ENCODE assay signal across 19 cellular contexts in the genomic region with DNA sequence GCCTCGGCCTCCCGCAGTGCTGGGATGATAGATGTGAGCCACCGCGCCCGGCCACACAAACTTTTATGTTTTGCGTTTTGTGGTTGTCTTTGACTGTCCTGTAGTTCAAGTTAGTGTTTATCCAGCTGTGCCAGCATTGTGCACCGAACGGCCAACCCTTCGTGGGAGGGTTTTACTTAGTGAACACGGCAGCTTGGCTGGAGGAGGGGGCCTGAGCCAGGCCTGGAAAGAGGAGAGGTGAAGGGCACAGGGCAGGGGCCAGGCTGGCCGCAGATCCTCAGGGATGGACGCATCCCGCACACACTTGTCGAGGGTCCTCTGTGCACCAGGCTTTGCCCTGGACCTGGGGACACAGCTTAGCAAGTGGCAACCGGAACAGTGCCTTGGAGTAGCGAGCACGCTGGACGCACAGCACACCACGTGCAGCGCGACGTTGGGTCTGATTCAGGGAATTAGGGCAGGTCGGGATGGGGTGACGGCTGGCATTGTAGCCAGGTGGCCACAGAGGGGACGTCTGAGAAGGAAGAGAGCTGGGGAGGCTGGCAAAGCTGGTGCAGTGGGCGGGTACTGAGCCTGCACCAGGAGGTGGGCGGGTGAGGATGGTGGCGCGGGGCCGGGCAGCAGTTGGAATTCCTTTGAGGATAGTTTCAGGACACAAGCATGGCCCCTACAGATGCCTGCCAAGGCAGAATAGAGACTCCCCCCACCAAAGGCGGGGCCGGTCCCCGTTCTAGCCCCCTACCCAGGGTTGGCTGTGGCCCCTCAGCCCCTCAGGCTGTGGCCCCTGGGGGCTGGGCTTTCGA. TPM values are rescaled to one million over a fixed set of nuclear protein-coding genes. Genes with fewer than 3 reads are reported as not detected.
DNase-seq lines count a peak whose midpoint lies in the region; ATAC-seq and TF ChIP-seq lines count a peak whose summit lies in the region.
"Had no signal": no experiment of that assay in that cellular context is flagged by ENCODE, and none has a peak within 500 bp of the region (broad histone marks: within the 10 kb centered on the region; RNA-seq: fewer than 3 reads in every experiment).

No MANE protein-coding gene starts in this region.

- H3K27me3 Mint-ChIP-seq in T-helper 1 cell treated with Interleukin-12 subunit alpha and Interleukin-12 subunit beta and Interleukin-4 antibody, amounts not matched to agents 30 μg/mL and 1 μg/mL, for 36 hours (ENCODE audit: low read depth): peaks cover 30% of the 10 kb centered on the region
- H3K27me3 Mint-ChIP-seq in activated naive CD8-positive, alpha-beta T cell treated with anti-CD3 and anti-CD28 coated beads, Interleukin-2, amount 50 U/mL, for 24 hours: peaks cover 31% of the 10 kb centered on the region
- H3K27me3 Mint-ChIP-seq in nephron progenitor cell (ENCODE audit: low read depth, poor library complexity): peaks cover 72% of the 10 kb centered on the region

- 67 to 80% (median 73%) methylated on average over 33 to 34 of the region's 34 CpGs for WGBS in ovary, 3 donors
- 86% methylated on average over 30 of the region's 34 CpGs for WGBS in suprapubic skin

- H3K27me3 ChIP-seq in H7 (ENCODE audit: control insufficient read depth, insufficient read depth, low read length): peaks cover 6% of the 10 kb centered on the region; the same call in 1 of the 2 replicates
- H3K27me3 ChIP-seq in ovary: no peaks in the 10 kb centered on the region
- H3K27me3 ChIP-seq in suprapubic skin: peaks cover 7% of the 10 kb centered on the region
- H3K27me3 ChIP-seq: thyroid gland had no signal

- H3K4me3 Mint-ChIP-seq in T-helper 1 cell treated with Interleukin-12 subunit alpha and Interleukin-12 subunit beta and Interleukin-4 antibody, amounts not matched to agents 30 μg/mL and 1 μg/mL, for 36 hours: peak overlapping the region; percentile 64
- H3K4me3 Mint-ChIP-seq in activated naive CD8-positive, alpha-beta T cell treated with anti-CD3 and anti-CD28 coated beads, Interleukin-2, amount 50 U/mL, for 24 hours: peak overlapping the region; percentile 34
- peak overlapping the region; percentile 50 for H3K4me3 Mint-ChIP-seq in nephron progenitor cell

- H3K9me3 Mint-ChIP-seq in T-helper 1 cell treated with Interleukin-12 subunit alpha and Interleukin-12 subunit beta and Interleukin-4 antibody, amounts not matched to agents 30 μg/mL and 1 μg/mL, for 36 hours: peaks cover 4% of the 10 kb centered on the region
- no peaks in the 10 kb centered on the region for H3K9me3 Mint-ChIP-seq in activated naive CD8-positive, alpha-beta T cell treated with anti-CD3 and anti-CD28 coated beads, Interleukin-2, amount 50 U/mL, for 24 hours
- peaks cover 18% of the 10 kb centered on the region for H3K9me3 Mint-ChIP-seq in nephron progenitor cell

- H3K36me3 Mint-ChIP-seq in T-helper 1 cell treated with Interleukin-12 subunit alpha and Interleukin-12 subunit beta and Interleukin-4 antibody, amounts not matched to agents 30 μg/mL and 1 μg/mL, for 36 hours (ENCODE audit: low read depth): no peaks in the 10 kb centered on the region
- peaks cover 1% of the 10 kb centered on the region for H3K36me3 Mint-ChIP-seq in activated naive CD8-positive, alpha-beta T cell treated with anti-CD3 and anti-CD28 coated beads, Interleukin-2, amount 50 U/mL, for 24 hours (ENCODE audit: low read depth)
- H3K36me3 Mint-ChIP-seq in nephron progenitor cell (ENCODE audit: low read depth): no peaks in the 10 kb centered on the region

- TF ChIP-seq POLR2A in ovary (IDR thresholded peaks at IDR 0.05): no peak
- TF ChIP-seq POLR2A in suprapubic skin (IDR thresholded peaks at IDR 0.05): no peak

- H3K27ac ChIP-seq in ovary (no peak overlapping the region), suprapubic skin (no peak overlapping the region)
- H3K27ac ChIP-seq: brain microvascular endothelial cell, heart right ventricle, Peyer's patch, psoas muscle, thyroid gland had no signal

- TF ChIP-seq EP300 in ovary (IDR thresholded peaks at IDR 0.05) (no peak), suprapubic skin (IDR thresholded peaks at IDR 0.05) (no peak)

- TF ChIP-seq CTCF in nephron progenitor cell (IDR thresholded peaks at IDR 0.05): no peak
- TF ChIP-seq CTCF in ovary (IDR thresholded peaks at IDR 0.05): no peak
- no peak for TF ChIP-seq CTCF in suprapubic skin (IDR thresholded peaks at IDR 0.05)

- H3K4me1 ChIP-seq in ovary (ENCODE audit: insufficient read depth) (peaks cover 6% of the 10 kb centered on the region), suprapubic skin (peaks cover 21% of the 10 kb centered on the region)
- H3K4me1 ChIP-seq: thyroid gland had no signal

- H3K4me3 ChIP-seq in H7 (ENCODE audit: insufficient read depth, low read depth, low read length) (no peak overlapping the region), ovary (no peak overlapping the region), suprapubic skin (no peak overlapping the region)
- H3K4me3 ChIP-seq: psoas muscle, thyroid gland had no signal

- intact Hi-C loops in ovary (cut with DNase I): loop anchor here in 2 of 4 donors (5.0 kb wide), 2 partner anchors 162 to 167 kb away; no protein-coding TSS in a partner anchor

- peaks cover 7% of the 10 kb centered on the region for H3K4me1 Mint-ChIP-seq in T-helper 1 cell treated with Interleukin-12 subunit alpha and Interleukin-12 subunit beta and Interleukin-4 antibody, amounts not matched to agents 30 μg/mL and 1 μg/mL, for 36 hours (ENCODE audit: low read depth)
- peaks cover 13% of the 10 kb centered on the region for H3K4me1 Mint-ChIP-seq in activated naive CD8-positive, alpha-beta T cell treated with anti-CD3 and anti-CD28 coated beads, Interleukin-2, amount 50 U/mL, for 24 hours
- H3K4me1 Mint-ChIP-seq in nephron progenitor cell: peaks cover 12% of the 10 kb centered on the region

- no peaks in the 10 kb centered on the region for H3K9me3 ChIP-seq in ovary
- H3K9me3 ChIP-seq in suprapubic skin: no peaks in the 10 kb centered on the region
- H3K9me3 ChIP-seq: Peyer's patch, psoas muscle, thyroid gland had no signal

- H3K27ac Mint-ChIP-seq in T-helper 1 cell treated with Interleukin-12 subunit alpha and Interleukin-12 subunit beta and Interleukin-4 antibody, amounts not matched to agents 30 μg/mL and 1 μg/mL, for 36 hours: no peak overlapping the region
- no peak overlapping the region for H3K27ac Mint-ChIP-seq in activated naive CD8-positive, alpha-beta T cell treated with anti-CD3 and anti-CD28 coated beads, Interleukin-2, amount 50 U/mL, for 24 hours
- no peak overlapping the region for H3K27ac Mint-ChIP-seq in nephron progenitor cell

- DNase-seq in T-helper 1 cell (no peak), H7 (peak; percentile 50), nephron progenitor cell (no peak), ovary (no peak), suprapubic skin (ENCODE audit: low spot score in 2 of 2) (no peak)
- no peak for DNase-seq in activated naive CD8-positive, alpha-beta T cell treated with anti-CD3 and anti-CD28 coated beads, Interleukin-2, amount 50 U/mL, for 24 hours
- DNase-seq: brain microvascular endothelial cell, Calu3, GF-D8, heart right ventricle, kidney, NCI-H187 treated with DMSO at 0.1 percent for 48 hours, NCI-H526, Peyer's patch, psoas muscle, thyroid gland had no signal

- H3K36me3 ChIP-seq in H7 (replicated peaks; ENCODE audit: control insufficient read depth, insufficient read depth, low read length): no peaks in the 10 kb centered on the region
- H3K36me3 ChIP-seq in ovary: no peaks in the 10 kb centered on the region
- peaks cover 16% of the 10 kb centered on the region for H3K36me3 ChIP-seq in suprapubic skin
- H3K36me3 ChIP-seq: brain microvascular endothelial cell, heart right ventricle had no signal

- no peak for ATAC-seq in activated naive CD8-positive, alpha-beta T cell treated with anti-CD3 and anti-CD28 coated beads, Interleukin-2, amount 50 U/mL, for 24 hours
- ATAC-seq in GM21381 (IDR thresholded peaks at IDR 0.05; ENCODE audit: unreplicated experiment): no peak
- ATAC-seq: activated CD4-positive, CD25-positive, alpha-beta regulatory T cell treated with anti-CD3 and anti-CD28 coated beads, Interleukin-2, amount 50 U/mL, for 24 hours had no signal

RNA-seq across cellular contexts. Expression of gene EPS8L2, which starts 13.4 kb away (rescaled TPM):
- 3.7 and 18.8 TPM in 2 replicates for total RNA-seq in H7 (2014; rRNA removed; shearing (Covaris generic))
- 10 to 100 TPM; 20.6 to 57.9 (median 34.2) TPM for total RNA-seq in ovary
- 10 to 100 TPM in 1 of 2 donors, 1 to 10 TPM in 1; 5.9 to 17.4 TPM for polyA plus RNA-seq in ovary
- total RNA-seq in suprapubic skin: 100 to 1,000 TPM; 107 to 193 (median 140) TPM

RNA-seq across cellular contexts. Expression of gene TMEM80, which starts 23.8 kb away (rescaled TPM):
- total RNA-seq in H7 (2014; rRNA removed; shearing (Covaris generic)): 27.0 and 36.0 TPM in 2 replicates
- total RNA-seq in ovary (10 to 100 TPM; 15.4 to 38.0 (median 30.5) TPM), suprapubic skin (10 to 100 TPM; 31.5 to 53.6 (median 39.1) TPM)
- 10 to 100 TPM; 28.9 to 37.6 TPM for polyA plus RNA-seq in ovary

RNA-seq across cellular contexts. Expression of gene DEAF1, which starts 24.4 kb away (rescaled TPM):
- 69.0 and 74.6 TPM in 2 replicates for total RNA-seq in H7 (2014; rRNA removed; shearing (Covaris generic))
- total RNA-seq in ovary (10 to 100 TPM; 15.5 to 43.4 (median 34.1) TPM), suprapubic skin (10 to 100 TPM; 37.0 to 60.6 (median 43.7) TPM)
- 10 to 100 TPM; 10.2 to 23.9 TPM for polyA plus RNA-seq in ovary

RNA-seq across cellular contexts. Expression of gene TALDO1, which starts 27.8 kb away (rescaled TPM):
- total RNA-seq in H7 (2014; rRNA removed; shearing (Covaris generic)): 264 and 269 TPM in 2 replicates
- 100 to 1,000 TPM in 6 of 7 donors, 10 to 100 TPM in 1; 75.0 to 134 (median 117) TPM for total RNA-seq in ovary
- polyA plus RNA-seq in ovary: 100 to 1,000 TPM in 1 of 2 donors, 10 to 100 TPM in 1; 76.8 to 103 TPM
- total RNA-seq in suprapubic skin: 100 to 1,000 TPM; 107 to 197 (median 179) TPM

RNA-seq across cellular contexts. Expression of gene GATD1, which starts 57.9 kb away (rescaled TPM):
- total RNA-seq in H7 (2014; rRNA removed; shearing (Covaris generic)): 48.7 and 54.6 TPM in 2 replicates
- 10 to 100 TPM; 14.7 to 79.8 (median 59.9) TPM for total RNA-seq in ovary
- polyA plus RNA-seq in ovary: 10 to 100 TPM in 1 of 2 donors, 1 to 10 TPM in 1; 9.4 to 52.1 TPM
- 10 to 100 TPM; 27.2 to 68.2 (median 46.0) TPM for total RNA-seq in suprapubic skin
